1 cellular context compared by ENCODE assay signal in genomic region chr2:211881449-211881848, GRCh38.
TF ChIP-seq lines count a peak whose summit lies in the region.

No MANE protein-coding gene starts in this region.

TF ChIP-seq in H1, 55 proteins besides CTCF, POLR2A, EP300 and RAD21:
- TF ChIP-seq ASH2L (IDR thresholded peaks at IDR 0.05; ENCODE audit: low read length) (peak; percentile 70), CHD1 (IDR thresholded peaks at IDR 0.05; ENCODE audit: low read depth, low read length) (no peak), SP1 (IDR thresholded peaks at IDR 0.05; ENCODE audit: low read depth, low read length) (peak; percentile 55), RBBP5 (IDR thresholded peaks at IDR 0.05; ENCODE audit: borderline replicate concordance, low read depth, low read length) (peak; percentile 59; the same call in 1 of the 2 replicates)
TF ChIP-seq in H1: peak in this region for 3.
